ENCODE assay signal across 21 cellular contexts in genomic region chr2:116319935-116320334, GRCh38.
DNase-seq lines count a peak whose midpoint lies in the region; FAIRE-seq and TF ChIP-seq lines count a peak whose summit lies in the region.
"Had no signal": no experiment of that assay in that cellular context is flagged by ENCODE, and none has a peak within 500 bp of the region (broad histone marks: within the 10 kb centered on the region; RNA-seq: fewer than 3 reads in every experiment).

No MANE protein-coding gene starts in this region.

- H3K27ac ChIP-seq in SJCRH30, result no peak overlapping the region
- H3K27ac ChIP-seq: GM23248, RWPE1 had no signal

- peak; percentile 52 to 89 for DNase-seq in HAP-1 (ENCODE audit: low spot score in 2 of 2)
- DNase-seq in choroid plexus epithelial cell (ENCODE audit: low read depth), result peak; percentile 0
- DNase-seq in islet precursor cell, result peak; percentile 50
- DNase-seq in urothelium cell line (ENCODE audit: low spot score), result peak; percentile 13
- DNase-seq in NCI-H146 (lab: John Stamatoyannopoulos, UW), result no peak
- no peak for DNase-seq in SJCRH30
- no peak for DNase-seq in mesenteric fat pad (ENCODE audit: low spot score)
- DNase-seq: CD4-positive, CD25-positive, alpha-beta regulatory T cell; DMS79; GM23248; NCI-H1417; NCI-H187 treated with DMSO at 0.1 percent for 48 hours; NCI-H2227 treated with DMSO at 0.1 percent for 48 hours; NCI-H510A treated with DMSO at 0.1 percent for 48 hours; NCI-H748 treated with DMSO at 0.1 percent for 48 hours; SHP77 treated with DMSO at 0.1 percent for 48 hours; SK-N-SH had no signal

- peaks cover 45% of the 10 kb centered on the region for H3K4me1 ChIP-seq in HAP-1
- peaks cover 3% of the 10 kb centered on the region; the same call in 1 of the 2 replicates for H3K4me1 ChIP-seq in SJCRH30

- H3K36me3 ChIP-seq in HAP-1 (replicated peaks) (no peaks in the 10 kb centered on the region), SJCRH30 (no peaks in the 10 kb centered on the region)

- no peaks in the 10 kb centered on the region for H3K9me3 ChIP-seq in HAP-1
- H3K9me3 ChIP-seq in SJCRH30 (replicated peaks), result no peaks in the 10 kb centered on the region

- no peak overlapping the region for H3K4me3 ChIP-seq in HAP-1
- H3K4me3 ChIP-seq in choroid plexus epithelial cell (ENCODE audit: low read depth, low read length), result no peak overlapping the region
- H3K4me3 ChIP-seq in SJCRH30, result no peak overlapping the region
- H3K4me3 ChIP-seq: GM23248 had no signal

- H3K27me3 ChIP-seq in HAP-1 (ENCODE audit: low read depth), result no peaks in the 10 kb centered on the region
- H3K27me3 ChIP-seq in SJCRH30, result no peaks in the 10 kb centered on the region; the same call in 1 of the 2 replicates

- FAIRE-seq in urothelium cell line (lab: Jason Lieb, UNC), result no peak
- FAIRE-seq: GM12892, GM18507, HTR-8/SVneo had no signal

- in situ Hi-C loops in HAP-1 (cut with MboI; ENCODE audit: low sequenced_read_pairs), result no loop called here

- TF ChIP-seq CTCF in choroid plexus epithelial cell (conservative IDR thresholded peaks at IDR 0.05; ENCODE audit: low read depth, low read length), result no peak

Comparison
In these comparisons a context has a peak if more than half of its experiments do, and no peak if none do; other contexts are left out.
1. DNase-seq: peak in HAP-1 (2 of 2), choroid plexus epithelial cell (single experiment), islet precursor cell (single experiment) and urothelium cell line (single experiment); none in NCI-H146 (single experiment), SJCRH30 (0 of 2) and mesenteric fat pad (single experiment).